Comparison of ENCODE assay signal across 19 cellular contexts in the genomic region with DNA sequence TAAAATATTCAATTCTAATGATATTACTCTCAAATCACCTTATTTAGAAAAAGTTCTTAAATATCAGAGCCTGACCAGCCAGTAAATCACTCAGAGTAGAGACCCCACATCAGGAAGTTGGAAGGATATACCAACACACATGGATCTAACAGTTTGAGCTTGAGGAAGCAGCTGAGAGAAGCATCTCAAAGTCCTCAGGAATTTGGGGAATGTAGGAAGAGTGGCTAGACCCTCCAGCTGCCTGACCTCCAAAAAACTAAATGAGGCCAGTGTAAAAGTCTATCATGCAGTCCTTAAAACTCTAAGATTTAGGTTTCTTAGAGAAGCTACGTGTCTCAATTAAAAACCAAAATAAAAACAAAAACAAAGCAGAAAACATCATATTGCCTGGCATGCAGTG. TPM values are rescaled to one million over a fixed set of nuclear protein-coding genes. Genes with fewer than 3 reads are reported as not detected.
DNase-seq lines count a peak whose midpoint lies in the region; ATAC-seq and TF ChIP-seq lines count a peak whose summit lies in the region.
"Had no signal": no experiment of that assay in that cellular context is flagged by ENCODE, and none has a peak within 500 bp of the region (broad histone marks: within the 10 kb centered on the region; RNA-seq: fewer than 3 reads in every experiment).

No MANE protein-coding gene starts in this region.

- H3K4me1 Mint-ChIP-seq in endodermal cell, result peaks cover 12% of the 10 kb centered on the region

- H3K27me3 ChIP-seq in HUES48 (ENCODE audit: control insufficient read depth, insufficient read depth, low read length) (no peaks in the 10 kb centered on the region), endodermal cell (ENCODE audit: control insufficient read depth, insufficient read depth, low read length, poor library complexity, severe bottlenecking) (no peaks in the 10 kb centered on the region), colonic mucosa (no peaks in the 10 kb centered on the region)
- H3K27me3 ChIP-seq: neutrophil, right lobe of liver had no signal

- H3K4me1 ChIP-seq in HUES48 (ENCODE audit: control insufficient read depth, insufficient read depth, low read length), result peaks cover 22% of the 10 kb centered on the region
- peaks cover 2% of the 10 kb centered on the region for H3K4me1 ChIP-seq in endodermal cell (ENCODE audit: control insufficient read depth, insufficient read depth, low read length)
- H3K4me1 ChIP-seq in mesodermal cell (ENCODE audit: control insufficient read depth, insufficient read depth, low read length, poor library complexity, severe bottlenecking), result peaks cover 16% of the 10 kb centered on the region
- no peaks in the 10 kb centered on the region for H3K4me1 ChIP-seq in colonic mucosa
- H3K4me1 ChIP-seq: right lobe of liver had no signal

- no peaks in the 10 kb centered on the region for H3K9me3 Mint-ChIP-seq in endodermal cell
- H3K9me3 Mint-ChIP-seq: activated naive CD8-positive, alpha-beta T cell treated with anti-CD3 and anti-CD28 coated beads for 36 hours had no signal

- H3K27me3 Mint-ChIP-seq in endodermal cell (ENCODE audit: insufficient read depth), result no peaks in the 10 kb centered on the region
- H3K27me3 Mint-ChIP-seq: activated naive CD8-positive, alpha-beta T cell treated with anti-CD3 and anti-CD28 coated beads for 36 hours had no signal

- no peak for TF ChIP-seq CTCF in AG10803 (conservative IDR thresholded peaks at IDR 0.05; ENCODE audit: low read length)
- TF ChIP-seq CTCF in endodermal cell (conservative IDR thresholded peaks at IDR 0.05), result no peak
- no peak for TF ChIP-seq CTCF in colonic mucosa (IDR thresholded peaks at IDR 0.05)

- H3K36me3 ChIP-seq in HUES48 (ENCODE audit: control insufficient read depth, insufficient read depth, low read length) (peaks cover 60% of the 10 kb centered on the region), endodermal cell (ENCODE audit: control insufficient read depth, insufficient read depth, low read length) (peaks cover 77% of the 10 kb centered on the region), mesodermal cell (ENCODE audit: control insufficient read depth, insufficient read depth, low read length) (peaks cover 51% of the 10 kb centered on the region), colonic mucosa (peaks cover 6% of the 10 kb centered on the region)

- H3K9ac ChIP-seq in HUES48 (ENCODE audit: low read depth, low read length) (no peak overlapping the region), endodermal cell (ENCODE audit: extremely low read depth, low read length, poor library complexity, severe bottlenecking) (peak overlapping the region; percentile 7), colonic mucosa (ENCODE audit: low read depth in 2 of 2, low read length in 2 of 2) (no peak overlapping the region)

- no peak for ATAC-seq in HG02642 (IDR thresholded peaks at IDR 0.05; ENCODE audit: poor library complexity, unreplicated experiment)
- ATAC-seq: left lobe of liver, right lobe of liver had no signal

- DNase-seq in AG10803 (ENCODE audit: low read depth) (peak; percentile 62), endodermal cell (peak; percentile 59), HUDEP-2 (lab: John Stamatoyannopoulos, UW; ENCODE audit: unreplicated experiment in 76 of 76) (no peak), colonic mucosa (no peak), occipital lobe (lab: John Stamatoyannopoulos, UW) (no peak)
- DNase-seq: activated naive CD8-positive, alpha-beta T cell treated with anti-CD3 and anti-CD28 coated beads for 36 hours; activated T-cell treated with anti-CD3 and anti-CD28 coated beads, Interleukin-2, amount 50 U/mL, for 1 hour; caudate nucleus; KG1; NK-92 treated with Interleukin-12 subunit alpha and Interleukin-12 subunit beta, amount 100 ng/mL, for 24 hours; right lobe of liver; stimulated activated CD4-positive, alpha-beta T cell treated with anti-CD3 and anti-CD28 coated beads, Interleukin-4, amount 100 ng/mL, for 1 hour; T-helper 2 cell had no signal

- WGBS in endodermal cell (ENCODE audit: insufficient coverage in 1 of 2, insufficient read length in 1 of 2), 2 experiments, result 93 to 100% methylated on average over 1 of the region's 1 CpG
- no CpG with 5 or more reads among the region's 1 CpG for WGBS in mesodermal cell (ENCODE audit: insufficient coverage in 2 of 2), 2 experiments

- H3K9me3 ChIP-seq in HUES48 (ENCODE audit: control insufficient read depth, insufficient read depth, low read length) (no peaks in the 10 kb centered on the region), endodermal cell (ENCODE audit: control insufficient read depth, low read length) (no peaks in the 10 kb centered on the region), mesodermal cell (ENCODE audit: control insufficient read depth, low read length) (no peaks in the 10 kb centered on the region), colonic mucosa (no peaks in the 10 kb centered on the region)
- H3K9me3 ChIP-seq: neutrophil, right lobe of liver had no signal

- peak overlapping the region; percentile 91 for H3K27ac Mint-ChIP-seq in endodermal cell
- H3K27ac Mint-ChIP-seq: activated naive CD8-positive, alpha-beta T cell treated with anti-CD3 and anti-CD28 coated beads for 36 hours had no signal

- H3K4me3 ChIP-seq in AG10803 (ENCODE audit: low read length), result no peak overlapping the region
- H3K4me3 ChIP-seq in HUES48 (ENCODE audit: low read depth, low read length), result no peak overlapping the region; the same call in 1 of the 2 replicates
- no peak overlapping the region for H3K4me3 ChIP-seq in endodermal cell (ENCODE audit: low read length)
- H3K4me3 ChIP-seq in mesodermal cell (ENCODE audit: extremely low read depth, insufficient read depth, low read length, poor library complexity, severe bottlenecking), result no peak overlapping the region
- no peak overlapping the region for H3K4me3 ChIP-seq in colonic mucosa
- H3K4me3 ChIP-seq: right lobe of liver had no signal

- peaks cover 53% of the 10 kb centered on the region for H3K36me3 Mint-ChIP-seq in endodermal cell (ENCODE audit: low read depth)

- intact Hi-C loops in colonic mucosa (cut with DNase I), result no loop called here

- peak overlapping the region; percentile 83 for H3K27ac ChIP-seq in HUES48 (ENCODE audit: low read depth, low read length)
- peak overlapping the region; percentile 61 for H3K27ac ChIP-seq in endodermal cell (ENCODE audit: low read depth, low read length)
- H3K27ac ChIP-seq in mesodermal cell (ENCODE audit: low read depth, low read length, severe bottlenecking), result peak overlapping the region; percentile 41
- no peak overlapping the region for H3K27ac ChIP-seq in colonic mucosa
- H3K27ac ChIP-seq: epithelial cell of prostate, neutrophil, right lobe of liver had no signal

- H3K4me3 Mint-ChIP-seq in endodermal cell, result no peak overlapping the region
- H3K4me3 Mint-ChIP-seq: activated naive CD8-positive, alpha-beta T cell treated with anti-CD3 and anti-CD28 coated beads for 36 hours had no signal

RNA-seq across cellular contexts. Expression of gene SETD2, which starts 55.4 kb away (rescaled TPM):
- total RNA-seq in endodermal cell (10 to 100 TPM; 59.0 to 61.5 TPM), colonic mucosa (10 to 100 TPM; 39.5 to 48.6 TPM), occipital lobe (78.8 TPM)
- 38.5 TPM for polyA plus RNA-seq in endodermal cell (2013, experiment 1 of 2)
- polyA plus RNA-seq in endodermal cell (2013, experiment 2 of 2), result 40.7 TPM
- polyA plus RNA-seq in mesodermal cell (2013, experiment 1 of 2), result 29.8 TPM
- polyA plus RNA-seq in mesodermal cell (2013, experiment 2 of 2), result 30.3 TPM

Comparison
In these comparisons a context has a peak if more than half of its experiments do, and no peak if none do; other contexts are left out.
1. DNase-seq: peak in AG10803 (single experiment) and endodermal cell (single experiment); none in HUDEP-2 (0 of 76), colonic mucosa (single experiment) and occipital lobe (single experiment).